In the genomic region with DNA sequence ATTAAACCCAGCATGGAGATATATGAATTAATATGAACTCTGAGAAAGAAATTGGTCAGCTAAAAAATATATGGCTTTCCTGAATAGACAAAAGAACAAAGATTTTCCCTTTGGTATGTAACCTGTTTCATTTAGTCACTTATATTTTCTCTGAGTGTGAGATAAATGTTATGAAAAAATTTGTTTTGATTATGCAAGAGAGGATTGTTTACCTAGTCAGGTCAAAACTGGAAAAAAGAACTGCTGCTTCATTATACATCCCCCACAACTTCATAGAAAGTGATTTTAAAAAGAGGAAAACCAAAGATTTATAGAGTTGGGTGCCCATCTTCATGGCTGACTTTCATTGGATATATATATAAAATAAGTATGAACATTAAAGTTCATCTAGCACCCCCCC, we compare ENCODE assay signal across 1 cellular context.
TF ChIP-seq lines count a peak whose summit lies in the region.

No MANE protein-coding gene starts in this region.

TF ChIP-seq in HepG2, 621 proteins besides CTCF, POLR2A, EP300 and RAD21 (continued from another document):
- TF ChIP-seq, protein P1, sequence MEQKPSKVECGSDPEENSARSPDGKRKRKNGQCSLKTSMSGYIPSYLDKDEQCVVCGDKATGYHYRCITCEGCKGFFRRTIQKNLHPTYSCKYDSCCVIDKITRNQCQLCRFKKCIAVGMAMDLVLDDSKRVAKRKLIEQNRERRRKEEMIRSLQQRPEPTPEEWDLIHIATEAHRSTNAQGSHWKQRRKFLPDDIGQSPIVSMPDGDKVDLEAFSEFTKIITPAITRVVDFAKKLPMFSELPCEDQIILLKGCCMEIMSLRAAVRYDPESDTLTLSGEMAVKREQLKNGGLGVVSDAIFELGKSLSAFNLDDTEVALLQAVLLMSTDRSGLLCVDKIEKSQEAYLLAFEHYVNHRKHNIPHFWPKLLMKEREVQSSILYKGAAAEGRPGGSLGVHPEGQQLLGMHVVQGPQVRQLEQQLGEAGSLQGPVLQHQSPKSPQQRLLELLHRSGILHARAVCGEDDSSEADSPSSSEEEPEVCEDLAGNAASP (CRISPR knock-in tag; IDR thresholded peaks at IDR 0.05; ENCODE audit: borderline replicate concordance) = peak; percentile 33; the same call in 1 of the 2 replicates
- TF ChIP-seq RARA (CRISPR knock-in tag; IDR thresholded peaks at IDR 0.05) (peak; percentile 54; the same call in 1 of the 2 replicates), ZNF460 (CRISPR knock-in tag; IDR thresholded peaks at IDR 0.05; ENCODE audit: borderline replicate concordance) (no peak), RCOR2 (CRISPR knock-in tag; IDR thresholded peaks at IDR 0.05) (0 out of 2 replicates have a peak, but pooled peaks have one; percentile 35), ZGPAT (CRISPR knock-in tag; IDR thresholded peaks at IDR 0.05) (peak; percentile 23; the same call in 1 of the 2 replicates), ZSCAN22 (CRISPR knock-in tag; IDR thresholded peaks at IDR 0.05) (no peak), MED1 (CRISPR knock-in tag; IDR thresholded peaks at IDR 0.05) (peak; percentile 26; the same call in 1 of the 2 replicates), SMAD9 (CRISPR knock-in tag; IDR thresholded peaks at IDR 0.05) (no peak), ARID5B (CRISPR knock-in tag; IDR thresholded peaks at IDR 0.05) (peak; percentile 57; the same call in 1 of the 2 replicates), YY1 (IDR thresholded peaks at IDR 0.05; ENCODE audit: insufficient read depth, insufficient replicate concordance, low read depth, low read length) (no peak), ZNF644 (CRISPR knock-in tag; IDR thresholded peaks at IDR 0.05; ENCODE audit: low read depth) (0 out of 2 replicates have a peak, but pooled peaks have one; percentile 26), RXRB (CRISPR knock-in tag; IDR thresholded peaks at IDR 0.05; ENCODE audit: borderline replicate concordance) (0 out of 2 replicates have a peak, but pooled peaks have one; percentile 38), ELF3 (CRISPR knock-in tag; IDR thresholded peaks at IDR 0.05) (0 out of 2 replicates have a peak, but pooled peaks have one; percentile 23), CEBPB (IDR thresholded peaks at IDR 0.05; ENCODE audit: borderline replicate concordance, low read depth, low read length) (peak; percentile 62; the same call in 1 of the 2 replicates), NCOA2 (CRISPR knock-in tag; IDR thresholded peaks at IDR 0.05) (peak; percentile 43; the same call in 1 of the 2 replicates), CEBPG (CRISPR knock-in tag; IDR thresholded peaks at IDR 0.05) (peak; percentile 75), MYNN (CRISPR knock-in tag; IDR thresholded peaks at IDR 0.05; ENCODE audit: low read depth) (no peak)
- TF ChIP-seq, protein P2, sequence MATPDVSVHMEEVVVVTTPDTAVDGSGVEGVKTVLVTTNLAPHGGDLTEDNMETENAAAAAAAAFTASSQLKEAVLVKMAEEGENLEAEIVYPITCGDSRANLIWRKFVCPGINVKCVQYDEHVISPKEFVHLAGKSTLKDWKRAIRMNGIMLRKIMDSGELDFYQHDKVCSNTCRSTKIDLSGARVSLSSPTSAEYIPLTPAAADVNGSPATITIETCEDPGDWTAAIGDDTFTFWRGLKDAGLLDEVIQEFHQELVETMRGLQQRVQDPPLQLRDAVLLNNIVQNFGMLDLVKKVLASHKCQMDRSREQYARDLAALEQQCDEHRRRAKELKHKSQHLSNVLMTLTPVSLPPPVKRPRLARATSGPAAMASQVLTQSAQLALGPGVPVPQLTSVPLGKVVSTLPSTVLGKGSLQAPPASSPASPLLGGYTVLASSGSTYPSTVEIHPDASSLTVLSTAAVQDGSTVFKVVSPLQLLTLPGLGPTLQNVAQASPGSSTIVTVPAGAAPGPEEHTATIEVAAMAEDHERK (CRISPR knock-in tag; IDR thresholded peaks at IDR 0.05; ENCODE audit: low read depth) = no peak
- TF ChIP-seq, protein P3, sequence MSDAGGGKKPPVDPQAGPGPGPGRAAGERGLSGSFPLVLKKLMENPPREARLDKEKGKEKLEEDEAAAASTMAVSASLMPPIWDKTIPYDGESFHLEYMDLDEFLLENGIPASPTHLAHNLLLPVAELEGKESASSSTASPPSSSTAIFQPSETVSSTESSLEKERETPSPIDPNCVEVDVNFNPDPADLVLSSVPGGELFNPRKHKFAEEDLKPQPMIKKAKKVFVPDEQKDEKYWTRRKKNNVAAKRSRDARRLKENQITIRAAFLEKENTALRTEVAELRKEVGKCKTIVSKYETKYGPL (CRISPR knock-in tag; IDR thresholded peaks at IDR 0.05) = peak; percentile 18; the same call in 1 of the 2 replicates
TF ChIP-seq in HepG2: peak in this region for 17.
